ENCODE assay signal across 9 cellular contexts in genomic region chr7:95540366-95540765, GRCh38. TPM values are rescaled to one million over a fixed set of nuclear protein-coding genes. Genes with fewer than 3 reads are reported as not detected.
"Had no signal": no experiment of that assay in that cellular context is flagged by ENCODE, and none has a peak within 500 bp of the region (broad histone marks: within the 10 kb centered on the region; RNA-seq: fewer than 3 reads in every experiment).

No MANE protein-coding gene starts in this region.

- ATAC-seq: GM12878 had no signal

- DNase-seq: GDM1, GF-D8 had no signal

- FAIRE-seq: G401.6, GM12878, GM12891, GM12892, GM18507, GM19239 had no signal

- H3K4me3 ChIP-seq: GM12878 had no signal

RNA-seq across cellular contexts. Expression of gene ASB4, which starts 54.6 kb away (rescaled TPM):
- total RNA-seq: G401, GM12878 had no signal

RNA-seq across cellular contexts. Expression of gene PDK4, which starts 56.0 kb away (rescaled TPM):
- total RNA-seq: G401 had no signal
